Comparison of ENCODE assay signal across 13 cellular contexts in genomic region chr20:1469306-1469905, GRCh38. TPM values are rescaled to one million over a fixed set of nuclear protein-coding genes. Genes with fewer than 3 reads are reported as not detected.
DNase-seq lines count a peak whose midpoint lies in the region; ATAC-seq and TF ChIP-seq lines count a peak whose summit lies in the region.
"Had no signal": no experiment of that assay in that cellular context is flagged by ENCODE, and none has a peak within 500 bp of the region (broad histone marks: within the 10 kb centered on the region; RNA-seq: fewer than 3 reads in every experiment).

No MANE protein-coding gene starts in this region.

- CTCF ChIA-PET in SK-N-SH (lab: Yijun Ruan, JAX): interaction anchor here (1.2 to 4.8 kb wide), 5 partner anchors 21 to 156 kb away, joined by 3 to 31 read pairs (median 5); no protein-coding TSS in a partner anchor

- peaks cover 15% of the 10 kb centered on the region for H4K20me1 ChIP-seq in SK-N-SH (ENCODE audit: insufficient read depth)

- H3K9ac ChIP-seq in SK-N-SH (no peak overlapping the region; the same call in 1 of the 2 replicates), neuronal stem cell (ENCODE audit: low read depth, low read length, poor library complexity) (no peak overlapping the region)

- H3K27me3 ChIP-seq in SK-N-SH (ENCODE audit: insufficient read depth) (no peaks in the 10 kb centered on the region), neuronal stem cell (ENCODE audit: control insufficient read depth in 3 of 3, insufficient read depth in 3 of 3, low read depth in 1 of 3, low read length in 3 of 3) (peaks cover 0 to 11% (median 0%) of the 10 kb centered on the region in 3 experiments), vagina (no peaks in the 10 kb centered on the region), SJCRH30 (no peaks in the 10 kb centered on the region)

- no peak overlapping the region for H2BK5ac ChIP-seq in neuronal stem cell (ENCODE audit: low read length)

- POLR2A ChIA-PET in SK-N-SH (lab: Yijun Ruan, JAX): no interaction called here

- H3K36me3 ChIP-seq in SK-N-SH (replicated peaks in 1 of 2; ENCODE audit: control insufficient read depth in 1 of 2, insufficient read depth in 2 of 2, low read length in 1 of 2) (peaks cover 0 to 4% of the 10 kb centered on the region in 2 experiments), neuronal stem cell (replicated peaks in 1 of 2; ENCODE audit: control insufficient read depth in 2 of 2, insufficient read depth in 2 of 2, low read length in 2 of 2) (peaks cover 2 to 12% of the 10 kb centered on the region in 2 donors), vagina (no peaks in the 10 kb centered on the region), SJCRH30 (peaks cover 5% of the 10 kb centered on the region)

- no peak for TF ChIP-seq RAD21 in SK-N-SH (IDR thresholded peaks at IDR 0.05; ENCODE audit: low read length)

- TF ChIP-seq CTCF in SK-N-SH (IDR thresholded peaks at IDR 0.05): no peak
- TF ChIP-seq CTCF in vagina (IDR thresholded peaks at IDR 0.05): no peak

- no peak for TF ChIP-seq POLR2A in vagina (IDR thresholded peaks at IDR 0.05)

- H3K9me2 ChIP-seq in SK-N-SH: no peaks in the 10 kb centered on the region

- peaks cover 12% of the 10 kb centered on the region for H3K79me1 ChIP-seq in neuronal stem cell (ENCODE audit: low read depth, low read length)

- H3K4me1 ChIP-seq in SK-N-SH (ENCODE audit: control insufficient read depth in 1 of 2, insufficient read depth in 2 of 2, low read depth in 1 of 2, low read length in 1 of 2): peaks cover 15 to 16% of the 10 kb centered on the region in 2 experiments; a peak in 1 of 4 replicates
- H3K4me1 ChIP-seq in neuronal stem cell (ENCODE audit: control insufficient read depth in 2 of 2, insufficient read depth in 1 of 2, low read depth in 1 of 2, low read length in 2 of 2): peaks cover 10% of the 10 kb centered on the region in 2 donors
- H3K4me1 ChIP-seq in vagina: peaks cover 45% of the 10 kb centered on the region
- H3K4me1 ChIP-seq in SJCRH30: peaks cover 2% of the 10 kb centered on the region; the same call in 1 of the 2 replicates

- WGBS in SK-N-SH (ENCODE audit: low lambda C conversion rate): 43% methylated on average over 9 of the region's 9 CpGs
- WGBS in neuronal stem cell (ENCODE audit: extremely low coverage in 2 of 2, insufficient read length in 2 of 2, insufficient replicate concordance in 1 of 2), 2 donors: no CpG with 5 or more reads among the region's 9 CpGs

- H2AFZ ChIP-seq in SK-N-SH (ENCODE audit: low read depth) (no peak overlapping the region; the same call in none of the 2 replicates), neuronal stem cell (ENCODE audit: low read length) (no peak overlapping the region)

- H2BK15ac ChIP-seq in neuronal stem cell (ENCODE audit: low read length): no peak overlapping the region

- H4K91ac ChIP-seq in neuronal stem cell (ENCODE audit: low read depth, low read length, poor library complexity): no peak overlapping the region

- H3K36me3 Mint-ChIP-seq in dendritic cell treated with granulocyte-macrophage colony-stimulating factor and Interleukin-4, amounts not matched to agents 40 ng/mL and 50 ng/mL, for 4 days (ENCODE audit: low read depth): peaks cover 66% of the 10 kb centered on the region
- H3K36me3 Mint-ChIP-seq: CD4-positive, CD25-positive, alpha-beta regulatory T cell had no signal

- H4K8ac ChIP-seq in neuronal stem cell (ENCODE audit: low read depth, low read length): no peak overlapping the region

- no peaks in the 10 kb centered on the region for H3K27me3 Mint-ChIP-seq in dendritic cell treated with granulocyte-macrophage colony-stimulating factor and Interleukin-4, amounts not matched to agents 40 ng/mL and 50 ng/mL, for 4 days

- DNase-seq in SK-N-SH (no peak), neuronal stem cell (ENCODE audit: low spot score) (no peak), vagina (ENCODE audit: extremely low spot score in 2 of 2) (peak; percentile 79 to 82), SJCRH30 (no peak), NCI-H2171 (lab: John Stamatoyannopoulos, UW) (no peak)
- DNase-seq: activated effector memory CD4-positive, alpha-beta T cell treated with anti-CD3 and anti-CD28 coated beads, Interleukin-2, amount 50 U/mL, for 16 hours had no signal

- H3K23ac ChIP-seq in neuronal stem cell (ENCODE audit: low read depth, low read length, poor library complexity): no peak overlapping the region

- peaks cover 82% of the 10 kb centered on the region for H3K4me1 Mint-ChIP-seq in dendritic cell treated with granulocyte-macrophage colony-stimulating factor and Interleukin-4, amounts not matched to agents 40 ng/mL and 50 ng/mL, for 4 days (ENCODE audit: low read depth)

- intact Hi-C loops in dendritic cell treated with granulocyte-macrophage colony-stimulating factor and Interleukin-4, amounts not matched to agents 40 ng/mL and 50 ng/mL, for 4 days (cut with micrococcal nuclease): no loop called here
- intact Hi-C loops in vagina (cut with DNase I): no loop called here

- no peak overlapping the region for H3K4ac ChIP-seq in neuronal stem cell (ENCODE audit: low read length)

- H3K27ac ChIP-seq in SK-N-SH (ENCODE audit: low read depth in 2 of 2, low read length in 1 of 2) (peak overlapping the region in 1 of 2 experiments; percentile 68; a peak in 2 of 4 replicates), neuronal stem cell (replicated peaks; ENCODE audit: low read length) (no peak overlapping the region), vagina (peak overlapping the region; percentile 77), SJCRH30 (no peak overlapping the region)
- H3K27ac ChIP-seq: 22Rv1 had no signal

- no peak overlapping the region for H3K4me3 Mint-ChIP-seq in dendritic cell treated with granulocyte-macrophage colony-stimulating factor and Interleukin-4, amounts not matched to agents 40 ng/mL and 50 ng/mL, for 4 days

- H3F3A ChIP-seq in SK-N-SH (replicated peaks; ENCODE audit: insufficient read depth): peaks cover 5% of the 10 kb centered on the region

- H3K14ac ChIP-seq in neuronal stem cell (ENCODE audit: low read length): no peak overlapping the region

- H2BK120ac ChIP-seq in neuronal stem cell (ENCODE audit: low read depth, low read length): no peak overlapping the region

- no peaks in the 10 kb centered on the region for H3K9me3 Mint-ChIP-seq in dendritic cell treated with granulocyte-macrophage colony-stimulating factor and Interleukin-4, amounts not matched to agents 40 ng/mL and 50 ng/mL, for 4 days
- H3K9me3 Mint-ChIP-seq: CD4-positive, CD25-positive, alpha-beta regulatory T cell had no signal

- H3K18ac ChIP-seq in neuronal stem cell (ENCODE audit: low read length): peak overlapping the region; percentile 34

- peak overlapping the region; percentile 14 for H2AK5ac ChIP-seq in neuronal stem cell (ENCODE audit: low read depth, low read length)

- H2BK12ac ChIP-seq in neuronal stem cell (ENCODE audit: low read length): no peak overlapping the region

- H3K9me3 ChIP-seq in SK-N-SH: no peaks in the 10 kb centered on the region
- H3K9me3 ChIP-seq in neuronal stem cell (replicated peaks in 1 of 2; ENCODE audit: control insufficient read depth in 2 of 2, insufficient read depth in 1 of 2, low read depth in 1 of 2, low read length in 2 of 2): no peaks in the 10 kb centered on the region
- no peaks in the 10 kb centered on the region for H3K9me3 ChIP-seq in vagina
- H3K9me3 ChIP-seq in SJCRH30 (replicated peaks): no peaks in the 10 kb centered on the region

- TF ChIP-seq EP300 in SK-N-SH (IDR thresholded peaks at IDR 0.05; ENCODE audit: borderline replicate concordance in 1 of 2, low read depth in 1 of 2, low read length in 1 of 2): no peak

- H3K79me2 ChIP-seq in SK-N-SH (ENCODE audit: insufficient read depth): peaks cover 19% of the 10 kb centered on the region

- H3K4me3 ChIP-seq in SK-N-SH (ENCODE audit: low read depth in 2 of 2, low read length in 1 of 2) (no peak overlapping the region), neuronal stem cell (ENCODE audit: low read length in 2 of 2) (no peak overlapping the region), vagina (no peak overlapping the region), SJCRH30 (no peak overlapping the region)

- H3K4me2 ChIP-seq in SK-N-SH: peak overlapping the region; percentile 66
- no peak overlapping the region for H3K4me2 ChIP-seq in neuronal stem cell (ENCODE audit: insufficient read depth, low read length, poor library complexity, severe bottlenecking)

- H3K27ac Mint-ChIP-seq in dendritic cell treated with granulocyte-macrophage colony-stimulating factor and Interleukin-4, amounts not matched to agents 40 ng/mL and 50 ng/mL, for 4 days: peak overlapping the region; percentile 98
- H3K27ac Mint-ChIP-seq: CD4-positive, CD25-positive, alpha-beta regulatory T cell had no signal

- ATAC-seq in SK-N-SH treated with all-trans-retinoic acid at 6 μM for 48 hours (no peak), GM21737 (IDR thresholded peaks at IDR 0.05; ENCODE audit: unreplicated experiment) (no peak)

TF ChIP-seq in SK-N-SH, 30 proteins besides CTCF, POLR2A, EP300 and RAD21 (continues in another document):
- no peak for TF ChIP-seq SMC3 (IDR thresholded peaks at IDR 0.05; ENCODE audit: low read depth, low read length)

TF ChIP-seq in SK-N-SH treated with all-trans-retinoic acid at 6 μM for 48 hours, 23 proteins besides CTCF, POLR2A, EP300 and RAD21 (continues in another document):
- TF ChIP-seq ESRRG (CRISPR knock-in tag; IDR thresholded peaks at IDR 0.05): no peak
- no peak for TF ChIP-seq CREB5 (CRISPR knock-in tag; IDR thresholded peaks at IDR 0.05; ENCODE audit: low read depth)
- no peak for TF ChIP-seq ARNTL (CRISPR knock-in tag; IDR thresholded peaks at IDR 0.05; ENCODE audit: borderline replicate concordance, low read depth)

RNA-seq across cellular contexts. Expression of gene NSFL1C, which starts 2.8 kb away (rescaled TPM):
- 30.6 and 45.9 TPM in 2 replicates for polyA plus RNA-seq in SK-N-SH (2012; rRNA removed)
- 47.4 and 48.2 TPM in 2 replicates for polyA plus RNA-seq in SK-N-SH (2012; cell fraction: cytosol; rRNA removed)
- polyA plus RNA-seq in SK-N-SH (2012; cell fraction: nucleus; rRNA removed): 54.6 and 60.7 TPM in 2 replicates
- polyA plus RNA-seq in neuronal stem cell (2013, experiment 1 of 2): 66.4 TPM
- 66.1 TPM for polyA plus RNA-seq in neuronal stem cell (2013, experiment 2 of 2)
- total RNA-seq in vagina: 53.8 TPM
- 46.2 and 47.8 TPM in 2 replicates for total RNA-seq in SJCRH30 (2014; rRNA removed; shearing (Covaris generic))

RNA-seq across cellular contexts. Expression of gene SIRPB2, which starts 21.8 kb away (rescaled TPM):
- polyA plus RNA-seq in SK-N-SH (2012; rRNA removed): not detected in 2 replicates
- not detected in 2 replicates for polyA plus RNA-seq in SK-N-SH (2012; cell fraction: cytosol; rRNA removed)
- not detected in 2 replicates for polyA plus RNA-seq in SK-N-SH (2012; cell fraction: nucleus; rRNA removed)
- not detected for polyA plus RNA-seq in neuronal stem cell (2013, experiment 1 of 2)
- not detected for polyA plus RNA-seq in neuronal stem cell (2013, experiment 2 of 2)
- 2.9 TPM for total RNA-seq in vagina
- not detected in 2 replicates for total RNA-seq in SJCRH30 (2014; rRNA removed; shearing (Covaris generic))
- total RNA-seq: CD4-positive, CD25-positive, alpha-beta regulatory T cell; Daoy; myocyte had no signal

Comparison
In these comparisons a context has a peak if more than half of its experiments do, and no peak if none do; other contexts are left out.
1. DNase-seq: peak in vagina (2 of 2); none in SK-N-SH (single experiment), neuronal stem cell (single experiment), SJCRH30 (0 of 2) and NCI-H2171 (single experiment).